Comparison of ENCODE assay signal across 9 cellular contexts in the genomic region with DNA sequence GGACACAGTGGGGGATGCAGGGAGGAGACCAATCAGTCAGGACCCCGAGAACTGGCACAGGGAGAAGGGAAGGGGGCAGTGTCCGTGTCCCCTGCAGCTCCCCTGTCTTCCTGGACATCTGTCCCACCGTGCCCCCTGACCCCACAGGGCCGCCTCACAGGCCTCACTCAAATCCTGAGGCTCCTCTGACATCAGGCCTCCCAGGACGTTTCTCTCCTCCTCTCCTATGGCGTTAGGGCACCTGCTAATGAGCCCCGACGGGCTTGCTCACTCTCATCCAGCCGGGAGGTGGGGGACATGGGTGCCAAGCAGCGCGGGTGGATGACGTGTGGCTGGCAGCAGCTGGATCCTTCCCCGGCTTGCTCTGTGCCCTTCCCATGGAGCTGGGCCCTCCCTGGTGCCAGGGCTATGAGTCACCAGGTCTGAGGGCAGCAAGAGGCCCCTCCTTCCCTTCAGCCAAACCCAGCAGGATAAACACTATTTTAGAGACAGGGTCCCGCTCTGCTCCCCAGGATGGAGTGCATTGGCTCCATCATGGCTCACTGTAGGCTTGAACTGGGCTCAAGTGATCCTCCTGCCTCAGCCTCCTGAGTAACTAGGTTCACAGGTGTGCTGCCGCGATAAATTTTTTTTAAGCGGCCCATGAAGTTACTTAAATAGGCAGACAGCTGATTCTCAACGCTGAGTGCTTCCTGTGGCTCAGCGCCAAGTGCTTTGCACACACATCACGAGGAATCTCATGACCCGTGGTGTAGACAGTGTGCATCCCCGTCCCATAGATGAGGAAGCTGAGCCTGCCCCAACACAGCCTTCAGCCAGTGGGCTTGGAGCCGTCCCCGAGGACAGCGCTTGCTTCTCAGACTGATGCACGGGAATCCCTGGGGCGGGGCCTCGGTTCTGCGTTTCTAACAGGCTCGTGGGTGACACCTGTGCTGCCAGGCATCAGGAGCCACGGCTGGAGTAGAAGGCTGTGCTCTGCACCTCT.
A peak's percentile ranks its signal among the peaks of the same experiment; 100 is the strongest.
DNase-seq lines count a peak whose midpoint lies in the region; ATAC-seq, FAIRE-seq and TF ChIP-seq lines count a peak whose summit lies in the region.
"Had no signal": no experiment of that assay in that cellular context is flagged by ENCODE, and none has a peak within 500 bp of the region (broad histone marks: within the 10 kb centered on the region; RNA-seq: fewer than 3 reads in every experiment).

No MANE protein-coding gene starts in this region.

- no peaks in the 10 kb centered on the region for H3K36me3 ChIP-seq in heart right ventricle
- H3K36me3 ChIP-seq in small intestine (ENCODE audit: control insufficient read depth in 2 of 2, insufficient read depth in 2 of 2, low read length in 2 of 2) = no peaks in the 10 kb centered on the region
- no peaks in the 10 kb centered on the region for H3K36me3 ChIP-seq in MM.1S (replicated peaks; ENCODE audit: insufficient read depth, low read length)
- H3K36me3 ChIP-seq: ovary had no signal

- intact Hi-C loops in heart right ventricle (cut with DNase I) = no loop called here

- no peaks in the 10 kb centered on the region for H3K9me3 ChIP-seq in heart right ventricle
- no peaks in the 10 kb centered on the region for H3K9me3 ChIP-seq in small intestine (ENCODE audit: control insufficient read depth, low read depth)
- H3K9me3 ChIP-seq in MM.1S (replicated peaks; ENCODE audit: insufficient read depth, low read length) = no peaks in the 10 kb centered on the region
- H3K9me3 ChIP-seq: ovary had no signal

- H4K20me1 ChIP-seq in MM.1S (ENCODE audit: insufficient read depth, low read length) = no peaks in the 10 kb centered on the region

- H3K79me2 ChIP-seq in MM.1S (ENCODE audit: low read length) = no peaks in the 10 kb centered on the region

- DNase-seq in HL-60 (ENCODE audit: low read depth in 1 of 2, low spot score in 1 of 2) = peak; percentile 92 to 98
- peak; percentile 24 for DNase-seq in RKO (ENCODE audit: low spot score)
- DNase-seq in heart right ventricle = peak; percentile 49 to 68
- DNase-seq in small intestine = peak; percentile 88
- DNase-seq in MM.1S = no peak
- no peak for DNase-seq in D721Med (ENCODE audit: insufficient read length, low spot score)
- no peak for DNase-seq in activated naive CD4-positive, alpha-beta T cell (lab: John Stamatoyannopoulos, UW)
- no peak for DNase-seq in stimulated activated CD4-positive, alpha-beta T cell treated with anti-CD3 and anti-CD28 coated beads, Interleukin-4, amount 100 ng/mL, for 24 hours

- WGBS in heart right ventricle, 2 donors = 62 to 66% methylated on average over 30 to 31 of the region's 31 CpGs
- WGBS in small intestine, 3 donors = 23 to 57% (median 36%) methylated on average over 30 to 31 of the region's 31 CpGs

- peak overlapping the region; percentile 67 for H3K27ac ChIP-seq in HL-60 (replicated peaks)
- peak overlapping the region in 4 of 10 donors; percentile 5 to 78 (median 36) for H3K27ac ChIP-seq in heart right ventricle
- peak overlapping the region in 1 of 2 donors; percentile 29 for H3K27ac ChIP-seq in small intestine (ENCODE audit: low read depth in 1 of 2, low read length in 1 of 2)
- H3K27ac ChIP-seq in MM.1S (ENCODE audit: low read length) = no peak overlapping the region
- H3K27ac ChIP-seq: ovary had no signal

- FAIRE-seq in small intestine (lab: Jason Lieb, UNC) (no peak), D721Med (lab: Jason Lieb, UNC) (no peak)

- H3F3A ChIP-seq in MM.1S (ENCODE audit: insufficient read depth, low read length) = no peaks in the 10 kb centered on the region

- H3K9me2 ChIP-seq in MM.1S (replicated peaks; ENCODE audit: insufficient read depth, low read length) = no peaks in the 10 kb centered on the region

- no peaks in the 10 kb centered on the region for H3K27me3 ChIP-seq in HL-60 (ENCODE audit: insufficient read depth, poor library complexity, severe bottlenecking)
- peaks cover 0 to 9% (median 0%) of the 10 kb centered on the region in 7 donors for H3K27me3 ChIP-seq in heart right ventricle
- H3K27me3 ChIP-seq in small intestine (ENCODE audit: control insufficient read depth in 2 of 2, insufficient read depth in 2 of 2, low read length in 2 of 2) = no peaks in the 10 kb centered on the region
- no peaks in the 10 kb centered on the region for H3K27me3 ChIP-seq in MM.1S (replicated peaks; ENCODE audit: insufficient read depth, low read length)
- H3K27me3 ChIP-seq: ovary had no signal

- no peak overlapping the region for H3K9ac ChIP-seq in MM.1S (ENCODE audit: low read length)

- H3K4me2 ChIP-seq in MM.1S (ENCODE audit: low read depth, low read length) = no peak overlapping the region

- TF ChIP-seq CTCF in HL-60 (IDR thresholded peaks at IDR 0.05; ENCODE audit: insufficient read depth, low read length) (no peak), heart right ventricle (IDR thresholded peaks at IDR 0.05) (no peak), MM.1S (IDR thresholded peaks at IDR 0.05; ENCODE audit: low read length) (no peak), D721Med (IDR thresholded peaks at IDR 0.05; ENCODE audit: insufficient read depth, missing control alignments) (no peak)

- no peak overlapping the region for H3K4me3 ChIP-seq in HL-60 (replicated peaks; ENCODE audit: insufficient read depth, low read length)
- peak overlapping the region in 1 of 10 donors; percentile 20 for H3K4me3 ChIP-seq in heart right ventricle
- no peak overlapping the region for H3K4me3 ChIP-seq in small intestine (ENCODE audit: low read depth in 1 of 2, low read length in 2 of 2)
- H3K4me3 ChIP-seq in MM.1S (ENCODE audit: low read length) = no peak overlapping the region
- H3K4me3 ChIP-seq: ovary had no signal

- no peak overlapping the region for H2AFZ ChIP-seq in MM.1S (ENCODE audit: low read length)

- H3K4me1 ChIP-seq in heart right ventricle (peaks cover 0 to 29% (median 7%) of the 10 kb centered on the region in 9 donors), small intestine (ENCODE audit: control insufficient read depth in 2 of 2, insufficient read depth in 1 of 2, low read depth in 1 of 2, low read length in 1 of 2) (peaks cover 0 to 3% of the 10 kb centered on the region in 2 donors), MM.1S (ENCODE audit: low read length) (no peaks in the 10 kb centered on the region)

- peak; percentile 67 to 92 (median 84) for ATAC-seq in heart right ventricle

Comparison
In these comparisons a context has a peak if more than half of its experiments do, and no peak if none do; other contexts are left out.
1. DNase-seq: peak in HL-60 (2 of 2), RKO (single experiment), heart right ventricle (2 of 2) and small intestine (single experiment); none in MM.1S (single experiment), D721Med (single experiment), activated naive CD4-positive, alpha-beta T cell (0 of 4) and stimulated activated CD4-positive, alpha-beta T cell treated with anti-CD3 and anti-CD28 coated beads, Interleukin-4, amount 100 ng/mL, for 24 hours (single experiment).